ENCODE assay signal across 18 cellular contexts in genomic region chr20:23692725-23693124, GRCh38. TPM values are rescaled to one million over a fixed set of nuclear protein-coding genes. Genes with fewer than 3 reads are reported as not detected.
"Had no signal": no experiment of that assay in that cellular context is flagged by ENCODE, and none has a peak within 500 bp of the region (broad histone marks: within the 10 kb centered on the region; RNA-seq: fewer than 3 reads in every experiment).

No MANE protein-coding gene starts in this region.

- H3K9me3 ChIP-seq: colonic mucosa, gastrocnemius medialis, right atrium auricular region, spleen, suprapubic skin had no signal

- ATAC-seq: activated CD4-positive, alpha-beta T cell treated with anti-CD3 and anti-CD28 coated beads for 36 hours; natural killer cell treated with Interleukin-12 subunit alpha and Interleukin-12 subunit beta and Interleukin-15 and Interleukin-18, amount 100 ng/mL, for 72 hours; T-helper 17 cell had no signal

- H3K4me3 ChIP-seq: colonic mucosa, gastrocnemius medialis, right atrium auricular region, spleen, suprapubic skin had no signal

- H3K27ac Mint-ChIP-seq: activated CD4-positive, alpha-beta memory T cell treated with anti-CD3 and anti-CD28 coated beads, Interleukin-2, amount 10 ng/mL, durations not matched to agents 7 days and 5 days; activated CD4-positive, alpha-beta T cell treated with anti-CD3 and anti-CD28 coated beads for 36 hours; activated naive CD4-positive, alpha-beta T cell treated with anti-CD3 and anti-CD28 coated beads, Interleukin-2, amount 10 ng/mL, durations not matched to agents 7 days and 5 days; activated T-cell treated with anti-CD3 and anti-CD28 coated beads, Interleukin-2, amount 50 U/mL, for 24 hours; memory B cell; natural killer cell treated with Interleukin-12 subunit alpha and Interleukin-12 subunit beta and Interleukin-15 and Interleukin-18, amount 100 ng/mL, for 72 hours; stimulated activated naive CD8-positive, alpha-beta T cell treated with anti-CD3 and anti-CD28 coated beads, Interleukin-15, Interleukin-2, amounts not matched to agents 100 ng/mL and 50 ng/mL, for 24 hours; T-helper 17 cell; type B pancreatic cell had no signal

- H3K4me1 ChIP-seq: colonic mucosa, gastrocnemius medialis had no signal

- H3K36me3 ChIP-seq: colonic mucosa, gastrocnemius medialis, right atrium auricular region, spleen, suprapubic skin had no signal

- H3K4me3 Mint-ChIP-seq: activated CD4-positive, alpha-beta memory T cell treated with anti-CD3 and anti-CD28 coated beads, Interleukin-2, amount 10 ng/mL, durations not matched to agents 7 days and 5 days; activated CD4-positive, alpha-beta T cell treated with anti-CD3 and anti-CD28 coated beads for 36 hours; activated naive CD4-positive, alpha-beta T cell treated with anti-CD3 and anti-CD28 coated beads, Interleukin-2, amount 10 ng/mL, durations not matched to agents 7 days and 5 days; activated T-cell treated with anti-CD3 and anti-CD28 coated beads, Interleukin-2, amount 50 U/mL, for 24 hours; memory B cell; natural killer cell treated with Interleukin-12 subunit alpha and Interleukin-12 subunit beta and Interleukin-15 and Interleukin-18, amount 100 ng/mL, for 72 hours; stimulated activated naive CD8-positive, alpha-beta T cell treated with anti-CD3 and anti-CD28 coated beads, Interleukin-15, Interleukin-2, amounts not matched to agents 100 ng/mL and 50 ng/mL, for 24 hours; T-helper 17 cell; type B pancreatic cell had no signal

- H3K4me1 Mint-ChIP-seq: activated CD4-positive, alpha-beta memory T cell treated with anti-CD3 and anti-CD28 coated beads, Interleukin-2, amount 10 ng/mL, durations not matched to agents 7 days and 5 days; activated CD4-positive, alpha-beta T cell treated with anti-CD3 and anti-CD28 coated beads for 36 hours; activated naive CD4-positive, alpha-beta T cell treated with anti-CD3 and anti-CD28 coated beads, Interleukin-2, amount 10 ng/mL, durations not matched to agents 7 days and 5 days; memory B cell; T-helper 17 cell had no signal

- FAIRE-seq: keratinocyte had no signal

- H3K27me3 ChIP-seq: colonic mucosa, gastrocnemius medialis, right atrium auricular region, suprapubic skin had no signal

- H3K27me3 Mint-ChIP-seq: activated naive CD4-positive, alpha-beta T cell treated with anti-CD3 and anti-CD28 coated beads, Interleukin-2, amount 10 ng/mL, durations not matched to agents 7 days and 5 days; activated T-cell treated with anti-CD3 and anti-CD28 coated beads, Interleukin-2, amount 50 U/mL, for 24 hours; memory B cell had no signal

- H3K27ac ChIP-seq: colonic mucosa, spleen, suprapubic skin had no signal

- H3K9me3 Mint-ChIP-seq: activated CD4-positive, alpha-beta memory T cell treated with anti-CD3 and anti-CD28 coated beads, Interleukin-2, amount 10 ng/mL, durations not matched to agents 7 days and 5 days; activated naive CD4-positive, alpha-beta T cell treated with anti-CD3 and anti-CD28 coated beads, Interleukin-2, amount 10 ng/mL, durations not matched to agents 7 days and 5 days; activated T-cell treated with anti-CD3 and anti-CD28 coated beads, Interleukin-2, amount 50 U/mL, for 24 hours; memory B cell; natural killer cell treated with Interleukin-12 subunit alpha and Interleukin-12 subunit beta and Interleukin-15 and Interleukin-18, amount 100 ng/mL, for 72 hours; stimulated activated naive CD8-positive, alpha-beta T cell treated with anti-CD3 and anti-CD28 coated beads, Interleukin-15, Interleukin-2, amounts not matched to agents 100 ng/mL and 50 ng/mL, for 24 hours; type B pancreatic cell had no signal

- DNase-seq: activated CD4-positive, alpha-beta memory T cell treated with anti-CD3 and anti-CD28 coated beads, Interleukin-2, amount 10 ng/mL, durations not matched to agents 7 days and 5 days; activated CD4-positive, alpha-beta T cell treated with anti-CD3 and anti-CD28 coated beads for 36 hours; activated naive CD4-positive, alpha-beta T cell treated with anti-CD3 and anti-CD28 coated beads, Interleukin-2, amount 10 ng/mL, durations not matched to agents 7 days and 5 days; activated T-cell treated with anti-CD3 and anti-CD28 coated beads, Interleukin-2, amount 50 U/mL, for 24 hours; central memory CD4-positive, alpha-beta T cell; colonic mucosa; gastrocnemius medialis; left ventricle myocardium superior; spleen; T-helper 17 cell had no signal

- H3K36me3 Mint-ChIP-seq: activated naive CD4-positive, alpha-beta T cell treated with anti-CD3 and anti-CD28 coated beads, Interleukin-2, amount 10 ng/mL, durations not matched to agents 7 days and 5 days; memory B cell; natural killer cell treated with Interleukin-12 subunit alpha and Interleukin-12 subunit beta and Interleukin-15 and Interleukin-18, amount 100 ng/mL, for 72 hours; type B pancreatic cell had no signal

RNA-seq across cellular contexts. Expression of gene CST4, which starts 3.9 kb away (rescaled TPM):
- total RNA-seq: activated CD4-positive, alpha-beta memory T cell treated with anti-CD3 and anti-CD28 coated beads, Interleukin-2, amount 10 ng/mL, durations not matched to agents 7 days and 5 days; activated CD4-positive, alpha-beta T cell treated with anti-CD3 and anti-CD28 coated beads for 36 hours; colonic mucosa; gastrocnemius medialis; left ventricle myocardium superior; natural killer cell treated with Interleukin-12 subunit alpha and Interleukin-12 subunit beta and Interleukin-15 and Interleukin-18, amount 100 ng/mL, for 72 hours; posterior vena cava; right atrium auricular region; spleen; suprapubic skin; T-helper 17 cell had no signal
- polyA plus RNA-seq: keratinocyte, spleen had no signal

RNA-seq across cellular contexts. Expression of gene CST1, which starts 58.0 kb away (rescaled TPM):
- total RNA-seq: activated CD4-positive, alpha-beta memory T cell treated with anti-CD3 and anti-CD28 coated beads, Interleukin-2, amount 10 ng/mL, durations not matched to agents 7 days and 5 days; activated CD4-positive, alpha-beta T cell treated with anti-CD3 and anti-CD28 coated beads for 36 hours; colonic mucosa; gastrocnemius medialis; left ventricle myocardium superior; natural killer cell treated with Interleukin-12 subunit alpha and Interleukin-12 subunit beta and Interleukin-15 and Interleukin-18, amount 100 ng/mL, for 72 hours; posterior vena cava; right atrium auricular region; spleen; T-helper 17 cell had no signal
- polyA plus RNA-seq: keratinocyte, spleen had no signal
